In the genomic region with DNA sequence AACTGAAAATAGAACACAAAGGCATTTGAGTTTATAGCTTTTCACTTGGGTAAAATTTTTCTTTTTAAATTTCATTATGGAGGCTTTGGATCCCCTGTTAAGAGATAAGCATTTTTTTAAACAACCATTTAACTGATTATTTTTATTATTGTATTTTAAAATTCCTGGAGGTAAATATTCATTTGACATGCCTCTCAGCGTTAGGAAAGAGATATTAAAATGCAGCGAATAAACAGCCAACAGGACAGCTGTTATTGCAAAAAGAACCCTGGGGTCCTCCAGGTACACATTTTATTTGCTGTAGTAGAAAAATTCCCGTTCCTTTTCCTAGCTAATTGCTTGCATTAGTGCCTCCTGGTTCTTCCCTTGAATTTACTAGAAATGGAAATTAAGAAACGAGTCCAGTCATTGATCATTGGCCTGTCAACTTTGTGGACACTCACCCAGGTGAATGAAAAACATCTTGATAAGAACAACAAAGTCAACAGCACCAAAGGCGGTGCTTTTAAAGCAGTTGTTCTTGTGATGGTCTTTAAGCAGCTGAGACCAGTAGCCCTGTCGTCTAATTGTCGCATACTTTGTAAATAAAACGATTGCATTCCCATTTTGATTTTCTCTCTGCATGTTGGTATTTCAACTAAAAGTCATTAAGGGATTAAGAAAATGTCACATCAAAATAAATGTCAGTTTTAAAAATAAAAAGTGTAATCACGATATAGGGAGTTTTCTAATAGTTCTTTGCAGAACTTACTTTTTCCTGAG, we compare ENCODE assay signal across 18 cellular contexts.
DNase-seq lines count a peak whose midpoint lies in the region; ATAC-seq, FAIRE-seq and TF ChIP-seq lines count a peak whose summit lies in the region.
"Had no signal": no experiment of that assay in that cellular context is flagged by ENCODE, and none has a peak within 500 bp of the region (broad histone marks: within the 10 kb centered on the region; RNA-seq: fewer than 3 reads in every experiment).

No MANE protein-coding gene starts in this region.

- CTCF ChIA-PET in HepG2 (lab: Yijun Ruan, JAX; ENCODE audit: low intra/inter-chr PET ratio, low total read pairs) = no interaction called here

- POLR2A ChIA-PET in HepG2 (lab: Yijun Ruan, JAX) = no interaction called here

- WGBS in HepG2 (ENCODE audit: low lambda C conversion rate) = 12% methylated on average over 9 of the region's 9 CpGs
- 52% methylated on average over 9 of the region's 9 CpGs for WGBS in right lobe of liver (ENCODE audit: insufficient coverage, low coverage, low lambda C conversion rate, missing lambda C conversion rate)
- 64 to 67% methylated on average over 9 of the region's 9 CpGs for WGBS in sigmoid colon, 2 donors

- no peaks in the 10 kb centered on the region for H3K36me3 ChIP-seq in HepG2 (replicated peaks in 1 of 2; ENCODE audit: control insufficient read depth in 1 of 2, insufficient read depth in 2 of 2, low read length in 2 of 2)
- no peaks in the 10 kb centered on the region for H3K36me3 ChIP-seq in right lobe of liver
- no peaks in the 10 kb centered on the region for H3K36me3 ChIP-seq in sigmoid colon
- H3K36me3 ChIP-seq: HAP-1, suprapubic skin had no signal

- TF ChIP-seq EP300 in HepG2 (IDR thresholded peaks at IDR 0.05; ENCODE audit: low read depth in 2 of 2, low read length in 2 of 2) = no peak; a peak in 1 of 4 replicates
- TF ChIP-seq EP300 in HepG2 (CRISPR knock-in tag; IDR thresholded peaks at IDR 0.05; ENCODE audit: borderline replicate concordance) = no peak
- no peak for TF ChIP-seq EP300 in sigmoid colon (IDR thresholded peaks at IDR 0.05)

- H3K79me2 ChIP-seq in HepG2 (ENCODE audit: insufficient read depth, low read length) = no peaks in the 10 kb centered on the region

- TF ChIP-seq POLR2A in HepG2 (IDR thresholded peaks at IDR 0.05; ENCODE audit: insufficient read depth in 1 of 2, low read depth in 2 of 2, low read length in 2 of 2) (no peak), right lobe of liver (IDR thresholded peaks at IDR 0.05) (no peak), sigmoid colon (IDR thresholded peaks at IDR 0.05) (no peak)

- H3K27me3 ChIP-seq in HepG2 (ENCODE audit: control insufficient read depth in 1 of 2, insufficient read depth in 2 of 2, low read length in 2 of 2) (no peaks in the 10 kb centered on the region), right lobe of liver (no peaks in the 10 kb centered on the region), sigmoid colon (no peaks in the 10 kb centered on the region)
- H3K27me3 ChIP-seq: suprapubic skin had no signal

- H3K27ac ChIP-seq in HepG2 (ENCODE audit: extremely low read length, insufficient read depth, low read length) = no peak overlapping the region
- H3K27ac ChIP-seq in right lobe of liver = no peak overlapping the region
- no peak overlapping the region for H3K27ac ChIP-seq in sigmoid colon
- H3K27ac ChIP-seq: suprapubic skin had no signal

- ATAC-seq in HepG2 (no peak), right lobe of liver (no peak), esophagus mucosa (no peak)
- ATAC-seq in stimulated activated naive CD8-positive, alpha-beta T cell treated with anti-CD3 and anti-CD28 coated beads, Interleukin-15, amount 100 ng/mL, for 72 hours = no peak
- ATAC-seq: left colon had no signal

- no peaks in the 10 kb centered on the region for H4K20me1 ChIP-seq in HepG2 (ENCODE audit: insufficient read depth, low read length)

- H3K4me1 Mint-ChIP-seq in chondrocyte (ENCODE audit: low read depth) = peaks cover 41% of the 10 kb centered on the region
- peaks cover 26% of the 10 kb centered on the region for H3K4me1 Mint-ChIP-seq in stimulated activated naive CD8-positive, alpha-beta T cell treated with anti-CD3 and anti-CD28 coated beads, Interleukin-15, amount 100 ng/mL, for 72 hours

- in situ Hi-C loops in HepG2 (cut with HindIII; ENCODE audit: extremely low pct_ligation_motif_present, low pct_unique_long_range_greater_than_20kb) = no loop called here

- peaks cover 2% of the 10 kb centered on the region for H3K36me3 Mint-ChIP-seq in chondrocyte (ENCODE audit: low read depth)

- no peak overlapping the region for H3K4me3 ChIP-seq in HepG2 (replicated peaks in 1 of 3; ENCODE audit: insufficient read depth in 1 of 3, low read depth in 2 of 3, low read length in 3 of 3)
- H3K4me3 ChIP-seq in right lobe of liver = no peak overlapping the region
- H3K4me3 ChIP-seq in sigmoid colon = no peak overlapping the region
- H3K4me3 ChIP-seq: HAP-1, suprapubic skin had no signal

- no peak overlapping the region for H2AFZ ChIP-seq in HepG2 (ENCODE audit: low read length)

- no peaks in the 10 kb centered on the region for H3K9me3 ChIP-seq in HepG2 (ENCODE audit: low read length)
- H3K9me3 ChIP-seq in right lobe of liver = no peaks in the 10 kb centered on the region
- H3K9me3 ChIP-seq in sigmoid colon = no peaks in the 10 kb centered on the region
- H3K9me3 ChIP-seq: HAP-1, suprapubic skin had no signal

- TF ChIP-seq RAD21 in HepG2 (CRISPR knock-in tag; IDR thresholded peaks at IDR 0.05) = no peak

- TF ChIP-seq CTCF in HepG2 (CRISPR knock-in tag; IDR thresholded peaks at IDR 0.05) (no peak), right lobe of liver (IDR thresholded peaks at IDR 0.05) (no peak), chondrocyte (IDR thresholded peaks at IDR 0.05) (no peak), sigmoid colon (IDR thresholded peaks at IDR 0.05) (no peak)

- peaks cover 6% of the 10 kb centered on the region for H3K9me3 Mint-ChIP-seq in chondrocyte (ENCODE audit: low read depth)
- H3K9me3 Mint-ChIP-seq in stimulated activated naive CD8-positive, alpha-beta T cell treated with anti-CD3 and anti-CD28 coated beads, Interleukin-15, amount 100 ng/mL, for 72 hours = peaks cover 9 to 20% of the 10 kb centered on the region in 2 donors

- no peak overlapping the region for H3K4me2 ChIP-seq in HepG2 (ENCODE audit: low read depth, low read length)

- H3K4me1 ChIP-seq in HepG2 (ENCODE audit: insufficient read depth, low read length) (peaks cover 7% of the 10 kb centered on the region), right lobe of liver (no peaks in the 10 kb centered on the region), sigmoid colon (no peaks in the 10 kb centered on the region)
- H3K4me1 ChIP-seq: HAP-1, suprapubic skin had no signal

- no peak for FAIRE-seq in HepG2 (lab: Jason Lieb, UNC)
- FAIRE-seq: GM18507 had no signal

- H3K27me3 Mint-ChIP-seq in chondrocyte (ENCODE audit: low read depth) = no peaks in the 10 kb centered on the region
- H3K27me3 Mint-ChIP-seq in stimulated activated naive CD8-positive, alpha-beta T cell treated with anti-CD3 and anti-CD28 coated beads, Interleukin-15, amount 100 ng/mL, for 72 hours = peaks cover 16% of the 10 kb centered on the region

- peak overlapping the region; percentile 19 for H3K27ac Mint-ChIP-seq in chondrocyte (ENCODE audit: unreplicated experiment)
- peak overlapping the region in 1 of 2 donors; percentile 70 for H3K27ac Mint-ChIP-seq in stimulated activated naive CD8-positive, alpha-beta T cell treated with anti-CD3 and anti-CD28 coated beads, Interleukin-15, amount 100 ng/mL, for 72 hours

- H3K9ac ChIP-seq in HepG2 (ENCODE audit: insufficient read depth, low read depth, low read length) = no peak overlapping the region

- intact Hi-C loops in HepG2 (cut with micrococcal nuclease; ENCODE audit: unreplicated experiment) = no loop called here
- intact Hi-C loops in right lobe of liver (cut with DNase I) = no loop called here
- intact Hi-C loops in sigmoid colon (cut with DNase I) = no loop called here

- no TSS peak for BruUV-seq in HepG2 (replicated peaks; lab: Mats Ljungman, UMichigan)

- DNase-seq in HepG2 (ENCODE audit: low spot score) = peak; percentile 30
- DNase-seq in right lobe of liver = no peak
- peak; percentile 25 for DNase-seq in SHP77 treated with DMSO at 0.1 percent for 48 hours (lab: John Stamatoyannopoulos, UW)
- DNase-seq in chondrocyte (ENCODE audit: low spot score) = no peak
- no peak for DNase-seq in stimulated activated naive CD8-positive, alpha-beta T cell treated with anti-CD3 and anti-CD28 coated beads, Interleukin-15, amount 100 ng/mL, for 72 hours
- DNase-seq in HUDEP-2 (lab: John Stamatoyannopoulos, UW; ENCODE audit: unreplicated experiment in 76 of 76) = no peak
- no peak for DNase-seq in sigmoid colon
- DNase-seq: activated gamma-delta T cell; caudate nucleus; DMS79; effector memory CD4-positive, alpha-beta T cell; left colon; NCI-H1092; NCI-H2171 treated with DMSO at 0.1 percent for 48 hours had no signal

- no peak overlapping the region for H3K4me3 Mint-ChIP-seq in chondrocyte (ENCODE audit: unreplicated experiment)
- peak overlapping the region; percentile 63 to 74 for H3K4me3 Mint-ChIP-seq in stimulated activated naive CD8-positive, alpha-beta T cell treated with anti-CD3 and anti-CD28 coated beads, Interleukin-15, amount 100 ng/mL, for 72 hours

TF ChIP-seq in HepG2, 621 proteins besides CTCF, POLR2A, EP300 and RAD21 (continues in another document):
- no peak for TF ChIP-seq NFIC (IDR thresholded peaks at IDR 0.05; ENCODE audit: low read length)
- no peak for TF ChIP-seq SRF (IDR thresholded peaks at IDR 0.05; ENCODE audit: low read depth, low read length)
- TF ChIP-seq FOXA1 (IDR thresholded peaks at IDR 0.05) = no peak
- TF ChIP-seq FOXA1 (CRISPR knock-in tag; IDR thresholded peaks at IDR 0.05) = peak; percentile 36; the same call in 1 of the 2 replicates
- no peak for TF ChIP-seq ZNF260 (CRISPR knock-in tag; IDR thresholded peaks at IDR 0.05; ENCODE audit: borderline replicate concordance, low read depth)
- TF ChIP-seq HOXD1 (CRISPR knock-in tag; IDR thresholded peaks at IDR 0.05) = 0 out of 2 replicates have a peak, but pooled peaks have one; percentile 64
- TF ChIP-seq KLF11 (CRISPR knock-in tag; IDR thresholded peaks at IDR 0.05) = no peak
- peak; percentile 17; the same call in 1 of the 2 replicates for TF ChIP-seq FOSL2 (CRISPR knock-in tag; IDR thresholded peaks at IDR 0.05)
- TF ChIP-seq FOXP1 (IDR thresholded peaks at IDR 0.05) = no peak
- peak; percentile 35; the same call in 1 of the 2 replicates for TF ChIP-seq FOXP1 (CRISPR knock-in tag; IDR thresholded peaks at IDR 0.05)
- TF ChIP-seq ZNF883 (CRISPR knock-in tag; IDR thresholded peaks at IDR 0.05; ENCODE audit: not compliant biosample characterization) = no peak
- TF ChIP-seq BCL6 (CRISPR knock-in tag; IDR thresholded peaks at IDR 0.05) = peak; percentile 32; the same call in 1 of the 2 replicates
- no peak for TF ChIP-seq ZFYVE20 (CRISPR knock-in tag; IDR thresholded peaks at IDR 0.05; ENCODE audit: borderline replicate concordance, low read depth)
- no peak for TF ChIP-seq ZNF672 (CRISPR knock-in tag; IDR thresholded peaks at IDR 0.05)
- TF ChIP-seq MED13 (CRISPR knock-in tag; IDR thresholded peaks at IDR 0.05) = no peak
- TF ChIP-seq BATF2 (CRISPR knock-in tag; IDR thresholded peaks at IDR 0.05) = no peak

Comparison
In these comparisons a context has a peak if more than half of its experiments do, and no peak if none do; other contexts are left out.
1. DNase-seq: peak in HepG2 (single experiment) and SHP77 treated with DMSO at 0.1 percent for 48 hours (single experiment); none in right lobe of liver (0 of 3), chondrocyte (single experiment), stimulated activated naive CD8-positive, alpha-beta T cell treated with anti-CD3 and anti-CD28 coated beads, Interleukin-15, amount 100 ng/mL, for 72 hours (0 of 2), HUDEP-2 (0 of 76) and sigmoid colon (single experiment).